In the genomic region with DNA sequence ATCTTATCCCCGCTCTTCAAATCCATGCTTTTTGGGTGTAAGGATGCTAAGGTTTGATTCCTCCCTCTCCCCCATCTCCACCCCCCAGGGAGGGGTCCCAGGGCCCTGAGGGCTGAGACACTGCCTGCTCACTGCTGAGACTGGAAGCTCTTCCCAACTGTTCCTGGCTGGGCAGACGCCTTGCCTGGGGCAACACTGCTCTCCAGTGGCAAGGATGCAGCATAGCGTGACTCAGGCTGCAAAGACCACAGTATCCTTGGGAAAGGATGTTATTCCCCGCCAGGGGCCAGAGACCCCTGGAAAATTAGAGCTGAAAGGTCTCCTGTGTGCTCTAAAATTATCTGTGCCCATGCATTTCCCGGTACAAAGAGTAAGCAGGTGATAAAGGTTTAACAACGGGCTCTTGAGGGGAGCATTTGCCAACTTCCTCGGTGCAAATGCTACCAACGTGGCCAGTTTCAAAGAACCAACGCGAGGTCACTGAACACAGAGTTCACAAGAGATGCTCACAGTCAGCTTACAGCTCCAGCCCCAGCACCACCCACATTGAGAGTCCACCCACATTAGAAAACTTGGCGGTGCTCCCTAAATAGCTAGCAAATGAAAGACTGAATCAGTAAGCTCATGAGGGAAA, we compare ENCODE assay signal across 8 cellular contexts.
DNase-seq lines count a peak whose midpoint lies in the region; ATAC-seq and TF ChIP-seq lines count a peak whose summit lies in the region.

No MANE protein-coding gene starts in this region.

- H2AFZ ChIP-seq in osteoblast (ENCODE audit: low read length) = no peak overlapping the region

- H3K36me3 ChIP-seq in SJSA1 (no peaks in the 10 kb centered on the region), osteoblast (ENCODE audit: insufficient read depth, low read length) (no peaks in the 10 kb centered on the region)

- H3K79me2 ChIP-seq in osteoblast (ENCODE audit: insufficient read depth, low read length) = no peaks in the 10 kb centered on the region

- 0 out of 2 replicates have a peak, but pooled peaks cover 7% of the 10 kb centered on the region for H3K27me3 ChIP-seq in SJSA1 (replicated peaks)
- H3K27me3 ChIP-seq in osteoblast (ENCODE audit: insufficient read depth, low read length) = no peaks in the 10 kb centered on the region

- H3K9me3 ChIP-seq in SJSA1 (replicated peaks) = no peaks in the 10 kb centered on the region
- no peaks in the 10 kb centered on the region for H3K9me3 ChIP-seq in osteoblast (ENCODE audit: low read depth, low read length)

- ATAC-seq in GM18511 (IDR thresholded peaks at IDR 0.05; ENCODE audit: unreplicated experiment) = no peak
- no peak for ATAC-seq in HG03432 (IDR thresholded peaks at IDR 0.05; ENCODE audit: unreplicated experiment)

- no peaks in the 10 kb centered on the region for H4K20me1 ChIP-seq in osteoblast (ENCODE audit: insufficient read depth, low read length)

- TF ChIP-seq CTCF in fibroblast of villous mesenchyme (IDR thresholded peaks at IDR 0.05; ENCODE audit: insufficient read depth, low read depth, low read length) (peak; percentile 87), osteoblast (IDR thresholded peaks at IDR 0.05; ENCODE audit: extremely low read depth, low read depth, low read length) (peak; percentile 85)

- H3K27ac ChIP-seq in SJSA1 (no peak overlapping the region), osteoblast (ENCODE audit: low read depth, low read length) (no peak overlapping the region)

- no peak overlapping the region for H3K4me2 ChIP-seq in osteoblast (ENCODE audit: insufficient read depth, low read length)

- H3K4me3 ChIP-seq in SJSA1 (no peak overlapping the region), fibroblast of villous mesenchyme (ENCODE audit: low read depth, low read length) (no peak overlapping the region), osteoblast (ENCODE audit: insufficient read depth, low read length) (no peak overlapping the region)

- H3K4me1 ChIP-seq in SJSA1 (replicated peaks) (peaks cover 7% of the 10 kb centered on the region), osteoblast (ENCODE audit: insufficient read depth, low read length) (no peaks in the 10 kb centered on the region)

- DNase-seq in C1 segment of cervical spinal cord (lab: John Stamatoyannopoulos, UW) (peak in 9 of 14 donors; percentile 4 to 41 (median 21)), HK-2 (ENCODE audit: unreplicated experiment) (peak; percentile 26), SJSA1 (ENCODE audit: low read depth in 1 of 2, low spot score in 2 of 2) (peak; percentile 47 to 73), fibroblast of villous mesenchyme (ENCODE audit: low read depth) (peak; percentile 43), osteoblast (ENCODE audit: insufficient read length, low spot score, missing footprints) (peak; percentile 95), activated gamma-delta T cell (lab: John Stamatoyannopoulos, UW) (no peak)
